1 cellular context compared by ENCODE assay signal in the genomic region with DNA sequence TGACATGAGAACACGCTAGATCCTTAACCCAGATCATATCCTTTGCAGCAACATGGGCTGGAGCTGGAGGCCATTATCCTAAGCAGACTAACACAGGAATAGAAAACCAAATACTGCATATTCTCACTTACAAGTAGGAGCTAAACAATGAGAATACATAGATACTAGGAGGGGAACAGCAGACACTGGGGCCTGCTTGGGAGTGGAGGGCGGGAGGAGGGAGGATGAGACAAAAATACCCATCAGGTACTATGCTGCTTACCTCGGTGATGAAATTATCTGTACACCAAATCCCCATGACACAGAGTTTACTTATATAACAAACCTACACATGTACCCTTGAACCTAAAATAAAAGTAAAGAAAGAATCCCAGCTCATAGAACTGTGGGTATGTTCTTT.
TF ChIP-seq lines count a peak whose summit lies in the region.

No MANE protein-coding gene starts in this region.

TF ChIP-seq in SK-N-SH, 30 proteins besides CTCF, POLR2A, EP300 and RAD21 (continued from another document):
- no peak for TF ChIP-seq EZH2phosphoT487 (IDR thresholded peaks at IDR 0.05; ENCODE audit: borderline replicate concordance, low read depth)
- TF ChIP-seq, protein P1, sequence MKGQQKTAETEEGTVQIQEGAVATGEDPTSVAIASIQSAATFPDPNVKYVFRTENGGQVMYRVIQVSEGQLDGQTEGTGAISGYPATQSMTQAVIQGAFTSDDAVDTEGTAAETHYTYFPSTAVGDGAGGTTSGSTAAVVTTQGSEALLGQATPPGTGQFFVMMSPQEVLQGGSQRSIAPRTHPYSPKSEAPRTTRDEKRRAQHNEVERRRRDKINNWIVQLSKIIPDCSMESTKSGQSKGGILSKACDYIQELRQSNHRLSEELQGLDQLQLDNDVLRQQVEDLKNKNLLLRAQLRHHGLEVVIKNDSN (IDR thresholded peaks at IDR 0.05; ENCODE audit: borderline replicate concordance, low read depth): no peak
- TF ChIP-seq, protein P2, sequence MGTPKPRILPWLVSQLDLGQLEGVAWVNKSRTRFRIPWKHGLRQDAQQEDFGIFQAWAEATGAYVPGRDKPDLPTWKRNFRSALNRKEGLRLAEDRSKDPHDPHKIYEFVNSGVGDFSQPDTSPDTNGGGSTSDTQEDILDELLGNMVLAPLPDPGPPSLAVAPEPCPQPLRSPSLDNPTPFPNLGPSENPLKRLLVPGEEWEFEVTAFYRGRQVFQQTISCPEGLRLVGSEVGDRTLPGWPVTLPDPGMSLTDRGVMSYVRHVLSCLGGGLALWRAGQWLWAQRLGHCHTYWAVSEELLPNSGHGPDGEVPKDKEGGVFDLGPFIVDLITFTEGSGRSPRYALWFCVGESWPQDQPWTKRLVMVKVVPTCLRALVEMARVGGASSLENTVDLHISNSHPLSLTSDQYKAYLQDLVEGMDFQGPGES (IDR thresholded peaks at IDR 0.05; ENCODE audit: low read depth, low read length): no peak
- no peak for TF ChIP-seq MEF2A (IDR thresholded peaks at IDR 0.05; ENCODE audit: borderline replicate concordance, low read depth)
- TF ChIP-seq, protein P3, sequence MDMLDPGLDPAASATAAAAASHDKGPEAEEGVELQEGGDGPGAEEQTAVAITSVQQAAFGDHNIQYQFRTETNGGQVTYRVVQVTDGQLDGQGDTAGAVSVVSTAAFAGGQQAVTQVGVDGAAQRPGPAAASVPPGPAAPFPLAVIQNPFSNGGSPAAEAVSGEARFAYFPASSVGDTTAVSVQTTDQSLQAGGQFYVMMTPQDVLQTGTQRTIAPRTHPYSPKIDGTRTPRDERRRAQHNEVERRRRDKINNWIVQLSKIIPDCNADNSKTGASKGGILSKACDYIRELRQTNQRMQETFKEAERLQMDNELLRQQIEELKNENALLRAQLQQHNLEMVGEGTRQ (IDR thresholded peaks at IDR 0.05; ENCODE audit: borderline replicate concordance, low read depth, low read length): no peak
- no peak for TF ChIP-seq YY1 (IDR thresholded peaks at IDR 0.05; ENCODE audit: low read depth)
- TF ChIP-seq, protein P4, sequence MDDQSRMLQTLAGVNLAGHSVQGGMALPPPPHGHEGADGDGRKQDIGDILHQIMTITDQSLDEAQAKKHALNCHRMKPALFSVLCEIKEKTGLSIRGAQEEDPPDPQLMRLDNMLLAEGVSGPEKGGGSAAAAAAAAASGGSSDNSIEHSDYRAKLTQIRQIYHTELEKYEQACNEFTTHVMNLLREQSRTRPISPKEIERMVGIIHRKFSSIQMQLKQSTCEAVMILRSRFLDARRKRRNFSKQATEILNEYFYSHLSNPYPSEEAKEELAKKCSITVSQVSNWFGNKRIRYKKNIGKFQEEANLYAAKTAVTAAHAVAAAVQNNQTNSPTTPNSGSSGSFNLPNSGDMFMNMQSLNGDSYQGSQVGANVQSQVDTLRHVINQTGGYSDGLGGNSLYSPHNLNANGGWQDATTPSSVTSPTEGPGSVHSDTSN (IDR thresholded peaks at IDR 0.05): no peak
- no peak for TF ChIP-seq RCOR1 (IDR thresholded peaks at IDR 0.05; ENCODE audit: low read length)
- TF ChIP-seq, protein P5, sequence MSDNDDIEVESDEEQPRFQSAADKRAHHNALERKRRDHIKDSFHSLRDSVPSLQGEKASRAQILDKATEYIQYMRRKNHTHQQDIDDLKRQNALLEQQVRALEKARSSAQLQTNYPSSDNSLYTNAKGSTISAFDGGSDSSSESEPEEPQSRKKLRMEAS (IDR thresholded peaks at IDR 0.05; ENCODE audit: low read depth): no peak
- no peak for TF ChIP-seq MXI1 (IDR thresholded peaks at IDR 0.05; ENCODE audit: low read depth, low read length)
- TF ChIP-seq FOXJ3 (CRISPR knock-in tag; IDR thresholded peaks at IDR 0.05): no peak
- no peak for TF ChIP-seq GABPA (IDR thresholded peaks at IDR 0.05; ENCODE audit: low read depth)
- TF ChIP-seq GATA2 (CRISPR knock-in tag; IDR thresholded peaks at IDR 0.05): no peak
- TF ChIP-seq ELF1 (IDR thresholded peaks at IDR 0.05): no peak
- no peak for TF ChIP-seq NFIC (IDR thresholded peaks at IDR 0.05; ENCODE audit: borderline replicate concordance)
- TF ChIP-seq CHD2 (IDR thresholded peaks at IDR 0.05; ENCODE audit: low read length, partially characterized antibody): no peak
- TF ChIP-seq POLR2AphosphoS5 (IDR thresholded peaks at IDR 0.05; ENCODE audit: low read depth, low read length): no peak
